In the genomic region with DNA sequence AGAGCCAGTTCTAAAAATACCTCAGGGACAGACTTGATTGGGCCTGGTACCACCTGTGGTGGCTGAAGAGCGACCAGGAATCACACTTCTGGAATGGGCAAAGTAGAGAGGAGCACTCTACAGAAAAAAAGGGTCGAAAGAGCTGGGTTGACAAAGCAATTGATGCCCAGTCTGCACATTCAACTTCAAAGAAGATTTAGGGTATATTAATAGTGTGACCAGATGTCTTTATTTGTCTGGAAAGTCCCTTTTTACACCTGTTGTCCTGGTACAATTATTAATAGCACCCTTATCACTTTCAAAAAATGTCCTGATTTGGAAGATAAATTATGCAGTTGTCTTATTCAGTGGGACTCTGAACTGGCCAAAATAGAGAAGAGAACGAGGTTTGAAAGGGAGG, we compare ENCODE assay signal across 24 cellular contexts.
"Had no signal": no experiment of that assay in that cellular context is flagged by ENCODE, and none has a peak within 500 bp of the region (broad histone marks: within the 10 kb centered on the region; RNA-seq: fewer than 3 reads in every experiment).

No MANE protein-coding gene starts in this region.

- H3K4me3 Mint-ChIP-seq: dendritic cell treated with granulocyte-macrophage colony-stimulating factor and Interleukin-4, amounts not matched to agents 40 ng/mL and 50 ng/mL, for 4 days; endodermal cell; naive thymus-derived CD8-positive, alpha-beta T cell; neural crest cell; stimulated activated memory B cell treated with anti-CD40 and anti-IgM and Interleukin-4, amounts not matched to agents 10 μg/mL and 1 μg/mL and 100 μg/mL, for 72 hours; stimulated activated naive CD8-positive, alpha-beta T cell treated with anti-CD3 and anti-CD28 coated beads, Interleukin-15, amount 100 ng/mL, for 72 hours had no signal

- H3K4me3 ChIP-seq: heart left ventricle, lung, right atrium auricular region, sigmoid colon, smooth muscle cell, testis, tibial nerve, upper lobe of right lung, vagina had no signal

- H3K9me3 ChIP-seq: sigmoid colon, testis, tibial nerve, upper lobe of right lung, vagina had no signal

- H3K36me3 ChIP-seq: heart left ventricle, right atrium auricular region, sigmoid colon, tibial nerve, upper lobe of right lung, vagina had no signal

- H3K27ac Mint-ChIP-seq: dendritic cell treated with granulocyte-macrophage colony-stimulating factor and Interleukin-4, amounts not matched to agents 40 ng/mL and 50 ng/mL, for 4 days; endodermal cell; stimulated activated naive CD8-positive, alpha-beta T cell treated with anti-CD3 and anti-CD28 coated beads, Interleukin-15, amount 100 ng/mL, for 72 hours had no signal

- H3K4me1 Mint-ChIP-seq: neural crest cell had no signal

- H3K4me1 ChIP-seq: testis, tibial nerve, upper lobe of right lung, vagina had no signal

- H3K27ac ChIP-seq: heart left ventricle, right atrium auricular region, sigmoid colon, testis, tibial nerve, upper lobe of right lung, vagina had no signal

- H3K9me3 Mint-ChIP-seq: dendritic cell treated with granulocyte-macrophage colony-stimulating factor and Interleukin-4, amounts not matched to agents 40 ng/mL and 50 ng/mL, for 4 days; endodermal cell had no signal

- H3K27me3 Mint-ChIP-seq: dendritic cell treated with granulocyte-macrophage colony-stimulating factor and Interleukin-4, amounts not matched to agents 40 ng/mL and 50 ng/mL, for 4 days; naive thymus-derived CD8-positive, alpha-beta T cell; stimulated activated memory B cell treated with anti-CD40 and anti-IgM and Interleukin-4, amounts not matched to agents 10 μg/mL and 1 μg/mL and 100 μg/mL, for 72 hours; stimulated activated naive CD8-positive, alpha-beta T cell treated with anti-CD3 and anti-CD28 coated beads, Interleukin-15, amount 100 ng/mL, for 72 hours had no signal

- DNase-seq: effector CD4-positive, alpha-beta T cell; endodermal cell; foreskin melanocyte; heart left ventricle; hippocampal formation; left colon; left ventricle myocardium superior; mesendoderm; naive thymus-derived CD8-positive, alpha-beta T cell; posterior cingulate gyrus; sigmoid colon; stimulated activated CD4-positive, alpha-beta T cell treated with anti-CD3 and anti-CD28 coated beads, Interleukin-2, amount 100 ng/mL, for 48 hours; stimulated activated CD8-positive, alpha-beta memory T cell treated with anti-CD3 and anti-CD28 coated beads, Interleukin-4, amount 100 ng/mL, for 48 hours; stimulated activated naive CD8-positive, alpha-beta T cell treated with anti-CD3 and anti-CD28 coated beads, Interleukin-15, amount 100 ng/mL, for 72 hours; testis; upper lobe of right lung had no signal

- H3K4me2 ChIP-seq: smooth muscle cell had no signal

- ATAC-seq: heart left ventricle; left colon; left ventricle myocardium superior; naive thymus-derived CD8-positive, alpha-beta T cell; stimulated activated memory B cell treated with anti-CD40 and anti-IgM and Interleukin-4, amounts not matched to agents 10 μg/mL and 1 μg/mL and 100 μg/mL, for 72 hours; stimulated activated naive CD8-positive, alpha-beta T cell treated with anti-CD3 and anti-CD28 coated beads, Interleukin-15, amount 100 ng/mL, for 72 hours; upper lobe of right lung had no signal

- H3K27me3 ChIP-seq: heart left ventricle, right atrium auricular region, sigmoid colon, testis, tibial nerve, upper lobe of right lung, vagina had no signal
